Comparison of ENCODE assay signal across 18 cellular contexts in the genomic region with DNA sequence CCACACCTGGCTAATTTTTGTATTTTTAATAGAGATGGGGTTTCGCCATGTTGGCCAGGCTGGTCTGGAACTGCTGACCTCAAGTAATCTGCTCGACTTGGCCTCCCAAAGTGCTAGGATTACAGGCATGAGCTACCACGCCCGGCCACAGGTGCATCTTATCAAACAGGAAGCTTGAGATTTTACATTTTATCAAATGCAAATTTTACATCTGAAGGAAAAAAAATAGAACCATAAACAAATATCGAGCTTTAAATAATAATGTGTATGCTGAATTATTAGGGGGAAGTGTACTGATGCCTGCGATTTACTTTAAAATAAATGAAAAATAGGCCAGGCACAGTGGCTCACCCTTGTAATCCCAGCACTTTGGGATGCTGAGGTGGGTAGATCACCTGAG. TPM values are rescaled to one million over a fixed set of nuclear protein-coding genes. Genes with fewer than 3 reads are reported as not detected.
DNase-seq lines count a peak whose midpoint lies in the region; ATAC-seq and TF ChIP-seq lines count a peak whose summit lies in the region.
"Had no signal": no experiment of that assay in that cellular context is flagged by ENCODE, and none has a peak within 500 bp of the region (broad histone marks: within the 10 kb centered on the region; RNA-seq: fewer than 3 reads in every experiment).

No MANE protein-coding gene starts in this region.

- no peak overlapping the region for H3K9ac ChIP-seq in OCI-LY1 (ENCODE audit: low read length)
- H3K9ac ChIP-seq: BLaER1, GM23248 had no signal

- H3K79me2 ChIP-seq in DOHH2 (ENCODE audit: control insufficient read depth, low read length) (no peaks in the 10 kb centered on the region), OCI-LY1 (ENCODE audit: insufficient read depth, low read length) (no peaks in the 10 kb centered on the region)

- H3K4me3 Mint-ChIP-seq in T-helper 17 cell, result no peak overlapping the region
- H3K4me3 Mint-ChIP-seq: B cell; CD14-positive monocyte; CD4-positive, alpha-beta T cell; CD8-positive, alpha-beta memory T cell had no signal

- H3K36me3 Mint-ChIP-seq in T-helper 17 cell (ENCODE audit: low read depth), result no peaks in the 10 kb centered on the region
- H3K36me3 Mint-ChIP-seq: CD14-positive monocyte had no signal

- H3K4me1 ChIP-seq in DOHH2 (ENCODE audit: control insufficient read depth, low read length) (peaks cover 85% of the 10 kb centered on the region), OCI-LY1 (ENCODE audit: insufficient read depth, low read length, severe bottlenecking) (peaks cover 18% of the 10 kb centered on the region)
- H3K4me1 ChIP-seq: BLaER1 had no signal

- H3K4me1 Mint-ChIP-seq in T-helper 17 cell, result peaks cover 3% of the 10 kb centered on the region
- H3K4me1 Mint-ChIP-seq: CD14-positive monocyte; CD8-positive, alpha-beta memory T cell had no signal

- H4K20me1 ChIP-seq in DOHH2 (ENCODE audit: control insufficient read depth, insufficient read depth, low read depth, low read length), result no peaks in the 10 kb centered on the region
- H4K20me1 ChIP-seq in OCI-LY1 (ENCODE audit: insufficient read depth, low read length), result no peaks in the 10 kb centered on the region
- H4K20me1 ChIP-seq: BLaER1 had no signal

- DNase-seq in T-helper 17 cell (no peak), C1 segment of cervical spinal cord (lab: John Stamatoyannopoulos, UW) (no peak), GM10266 (ENCODE audit: extremely low spot score) (no peak), SIG-M5 (lab: John Stamatoyannopoulos, UW) (no peak)
- DNase-seq: CD4-positive, alpha-beta T cell; CD8-positive, alpha-beta memory T cell; DMS 273 treated with DMSO at 0.1 percent for 48 hours; DMS79; GF-D8; GM23248; H7; HCEC 1CT had no signal

- TF ChIP-seq CTCF in DOHH2 (IDR thresholded peaks at IDR 0.05; ENCODE audit: low read depth, low read length, poor library complexity, severe bottlenecking) (no peak), OCI-LY1 (IDR thresholded peaks at IDR 0.05; ENCODE audit: low read length) (no peak), GM10266 (IDR thresholded peaks at IDR 0.05; ENCODE audit: control insufficient read depth, insufficient read depth, low read depth, missing control alignments) (no peak)

- peaks cover 42% of the 10 kb centered on the region for H3F3A ChIP-seq in DOHH2 (ENCODE audit: control insufficient read depth, insufficient read depth)
- no peaks in the 10 kb centered on the region for H3F3A ChIP-seq in OCI-LY1 (ENCODE audit: insufficient read depth, low read length)

- H3K4me3 ChIP-seq in DOHH2 (ENCODE audit: low read length), result peak overlapping the region; percentile 20
- no peak overlapping the region for H3K4me3 ChIP-seq in OCI-LY1 (ENCODE audit: low read depth, low read length, poor library complexity, severe bottlenecking)
- H3K4me3 ChIP-seq: BLaER1, GM23248 had no signal

- no peaks in the 10 kb centered on the region for H3K36me3 ChIP-seq in DOHH2 (ENCODE audit: control insufficient read depth, low read length)
- no peaks in the 10 kb centered on the region for H3K36me3 ChIP-seq in OCI-LY1 (ENCODE audit: insufficient read depth, low read length)
- H3K36me3 ChIP-seq: BLaER1 had no signal

- H3K4me2 ChIP-seq in DOHH2 (ENCODE audit: low read length) (peak overlapping the region; percentile 70), OCI-LY1 (ENCODE audit: low read length) (no peak overlapping the region)
- H3K4me2 ChIP-seq: BLaER1 had no signal

- peak overlapping the region; percentile 84 for H3K27ac ChIP-seq in DOHH2 (ENCODE audit: low read depth, low read length)
- H3K27ac ChIP-seq in OCI-LY1 (ENCODE audit: low read depth, low read length, poor library complexity, severe bottlenecking), result peak overlapping the region; percentile 58
- H3K27ac ChIP-seq: 22Rv1, BLaER1, GM23248 had no signal

- H3K27me3 ChIP-seq in DOHH2 (ENCODE audit: control insufficient read depth, low read length) (no peaks in the 10 kb centered on the region), OCI-LY1 (ENCODE audit: insufficient read depth, low read length) (no peaks in the 10 kb centered on the region)
- H3K27me3 ChIP-seq: BLaER1 had no signal

- H3K9me3 ChIP-seq in DOHH2 (ENCODE audit: control insufficient read depth, insufficient read depth, low read length) (no peaks in the 10 kb centered on the region), OCI-LY1 (ENCODE audit: low read length) (no peaks in the 10 kb centered on the region), T-helper 17 cell (ENCODE audit: control insufficient read depth, low read length, poor library complexity, severe bottlenecking) (no peaks in the 10 kb centered on the region)
- H3K9me3 ChIP-seq: BLaER1 had no signal

- H3K9me2 ChIP-seq in DOHH2 (replicated peaks; ENCODE audit: control insufficient read depth, low read length) (no peaks in the 10 kb centered on the region), OCI-LY1 (ENCODE audit: low read depth, low read length) (no peaks in the 10 kb centered on the region)

- no peak for ATAC-seq in T-helper 17 cell

- H3K27ac Mint-ChIP-seq in T-helper 17 cell, result peak overlapping the region; percentile 21
- H3K27ac Mint-ChIP-seq: B cell; CD14-positive monocyte; CD4-positive, alpha-beta T cell had no signal

- no peak overlapping the region for H2AFZ ChIP-seq in OCI-LY1 (ENCODE audit: low read length)
- H2AFZ ChIP-seq: GM23248 had no signal

- peaks cover 9% of the 10 kb centered on the region for H3K27me3 Mint-ChIP-seq in T-helper 17 cell
- H3K27me3 Mint-ChIP-seq: CD4-positive, alpha-beta T cell had no signal

RNA-seq across cellular contexts. Expression of a gene that starts 16.6 kb away (rescaled TPM):
- total RNA-seq in T-helper 17 cell, result 10 to 100 TPM; 71.9 to 81.6 TPM

RNA-seq across cellular contexts. Expression of a gene that starts 18.9 kb away (rescaled TPM):
- 100 to 1,000 TPM; 183 to 231 TPM for total RNA-seq in T-helper 17 cell
